ENCODE assay signal across 18 cellular contexts in genomic region chr6:107830060-107830459, GRCh38. TPM values are rescaled to one million over a fixed set of nuclear protein-coding genes. Genes with fewer than 3 reads are reported as not detected.
DNase-seq lines count a peak whose midpoint lies in the region; ATAC-seq and TF ChIP-seq lines count a peak whose summit lies in the region.
"Had no signal": no experiment of that assay in that cellular context is flagged by ENCODE, and none has a peak within 500 bp of the region (broad histone marks: within the 10 kb centered on the region; RNA-seq: fewer than 3 reads in every experiment).

No MANE protein-coding gene starts in this region.

- H3K27ac ChIP-seq in CD4-positive, alpha-beta memory T cell (ENCODE audit: low read depth, low read length): no peak overlapping the region
- H3K27ac ChIP-seq: HL-60 had no signal

- peaks cover 14 to 46% (median 32%) of the 10 kb centered on the region in 4 donors for H3K4me1 Mint-ChIP-seq in CD4-positive, alpha-beta memory T cell
- peaks cover 19% of the 10 kb centered on the region for H3K4me1 Mint-ChIP-seq in T-helper 17 cell
- H3K4me1 Mint-ChIP-seq in stimulated activated memory B cell treated with anti-CD40 and anti-IgM and Interleukin-4, amounts not matched to agents 10 μg/mL and 1 μg/mL and 100 μg/mL, for 72 hours: no peaks in the 10 kb centered on the region
- no peaks in the 10 kb centered on the region for H3K4me1 Mint-ChIP-seq in endothelial cell (ENCODE audit: unreplicated experiment)

- H3K9me3 ChIP-seq in CD4-positive, alpha-beta memory T cell (ENCODE audit: control insufficient read depth in 1 of 2, low read length in 2 of 2): no peaks in the 10 kb centered on the region
- H3K9me3 ChIP-seq in T-helper 17 cell (ENCODE audit: control insufficient read depth, low read length, poor library complexity, severe bottlenecking): no peaks in the 10 kb centered on the region
- H3K9me3 ChIP-seq: Caco-2 had no signal

- peaks cover 24% of the 10 kb centered on the region for H3K4me1 ChIP-seq in CD4-positive, alpha-beta memory T cell (ENCODE audit: insufficient read depth, low read length)
- H3K4me1 ChIP-seq: Caco-2 had no signal

- intact Hi-C loops in CD4-positive, alpha-beta memory T cell (cut with micrococcal nuclease): no loop called here

- no peaks in the 10 kb centered on the region for H3K27me3 Mint-ChIP-seq in CD4-positive, alpha-beta memory T cell
- H3K27me3 Mint-ChIP-seq in T-helper 17 cell (no peaks in the 10 kb centered on the region), endothelial cell (ENCODE audit: unreplicated experiment) (peaks cover 8% of the 10 kb centered on the region)
- no peaks in the 10 kb centered on the region for H3K27me3 Mint-ChIP-seq in stimulated activated memory B cell treated with anti-CD40 and anti-IgM and Interleukin-4, amounts not matched to agents 10 μg/mL and 1 μg/mL and 100 μg/mL, for 72 hours
- H3K27me3 Mint-ChIP-seq: CD8-positive, alpha-beta memory T cell had no signal

- DNase-seq in activated CD8-positive, alpha-beta memory T cell treated with anti-CD3 and anti-CD28 coated beads, Interleukin-2, amount 50 U/mL, for 48 hours: peak; percentile 34
- DNase-seq in activated CD8-positive, alpha-beta memory T cell treated with anti-CD3 and anti-CD28 coated beads for 24 hours: no peak
- no peak for DNase-seq in CD4-positive, alpha-beta memory T cell
- DNase-seq in T-helper 17 cell: no peak
- DNase-seq in endothelial cell (ENCODE audit: low spot score): no peak
- DNase-seq: ACHN; C1 segment of cervical spinal cord; Caco-2; CD8-positive, alpha-beta memory T cell; DMS53; GF-D8; HCEC 1CT; HFFc6 had no signal

- peak overlapping the region in 6 of 7 donors; percentile 15 to 72 (median 66) for H3K27ac Mint-ChIP-seq in CD4-positive, alpha-beta memory T cell
- H3K27ac Mint-ChIP-seq in T-helper 17 cell: peak overlapping the region; percentile 88
- peak overlapping the region; percentile 7 for H3K27ac Mint-ChIP-seq in stimulated activated memory B cell treated with anti-CD40 and anti-IgM and Interleukin-4, amounts not matched to agents 10 μg/mL and 1 μg/mL and 100 μg/mL, for 72 hours
- no peak overlapping the region for H3K27ac Mint-ChIP-seq in endothelial cell (ENCODE audit: unreplicated experiment)
- H3K27ac Mint-ChIP-seq: HFFc6 had no signal

- no peak for TF ChIP-seq CTCF in endothelial cell (IDR thresholded peaks at IDR 0.05; ENCODE audit: unreplicated experiment)

- no peaks in the 10 kb centered on the region for H3K9me3 Mint-ChIP-seq in CD4-positive, alpha-beta memory T cell
- H3K9me3 Mint-ChIP-seq in stimulated activated memory B cell treated with anti-CD40 and anti-IgM and Interleukin-4, amounts not matched to agents 10 μg/mL and 1 μg/mL and 100 μg/mL, for 72 hours: no peaks in the 10 kb centered on the region
- H3K9me3 Mint-ChIP-seq in endothelial cell (ENCODE audit: unreplicated experiment): no peaks in the 10 kb centered on the region
- H3K9me3 Mint-ChIP-seq: CD8-positive, alpha-beta memory T cell; HFFc6 had no signal

- H3K36me3 ChIP-seq in CD4-positive, alpha-beta memory T cell (ENCODE audit: insufficient read depth, low read length): no peaks in the 10 kb centered on the region

- H3K36me3 Mint-ChIP-seq in CD4-positive, alpha-beta memory T cell: no peaks in the 10 kb centered on the region
- H3K36me3 Mint-ChIP-seq in T-helper 17 cell (ENCODE audit: low read depth) (no peaks in the 10 kb centered on the region), endothelial cell (ENCODE audit: low read depth, unreplicated experiment) (no peaks in the 10 kb centered on the region)
- no peaks in the 10 kb centered on the region for H3K36me3 Mint-ChIP-seq in stimulated activated memory B cell treated with anti-CD40 and anti-IgM and Interleukin-4, amounts not matched to agents 10 μg/mL and 1 μg/mL and 100 μg/mL, for 72 hours
- H3K36me3 Mint-ChIP-seq: CD8-positive, alpha-beta memory T cell had no signal

- no peaks in the 10 kb centered on the region for H3K27me3 ChIP-seq in CD4-positive, alpha-beta memory T cell (ENCODE audit: insufficient read depth, low read length)

- no peak overlapping the region for H3K4me3 ChIP-seq in CD4-positive, alpha-beta memory T cell (ENCODE audit: low read length in 2 of 2)

- H3K4me3 Mint-ChIP-seq in CD4-positive, alpha-beta memory T cell: no peak overlapping the region
- H3K4me3 Mint-ChIP-seq in T-helper 17 cell (no peak overlapping the region), endothelial cell (ENCODE audit: unreplicated experiment) (no peak overlapping the region)
- H3K4me3 Mint-ChIP-seq in stimulated activated memory B cell treated with anti-CD40 and anti-IgM and Interleukin-4, amounts not matched to agents 10 μg/mL and 1 μg/mL and 100 μg/mL, for 72 hours: no peak overlapping the region
- H3K4me3 Mint-ChIP-seq: HFFc6 had no signal

- no peak for ATAC-seq in T-helper 17 cell
- ATAC-seq in stimulated activated memory B cell treated with anti-CD40 and anti-IgM and Interleukin-4, amounts not matched to agents 10 μg/mL and 1 μg/mL and 100 μg/mL, for 72 hours: no peak
- no peak for ATAC-seq in HG02678 (IDR thresholded peaks at IDR 0.05; ENCODE audit: unreplicated experiment)

- POLR2A ChIA-PET in CD4-positive, alpha-beta memory T cell (lab: Charles Lee; ENCODE audit: partially characterized antibody): interaction anchor here (0.6 to 8.4 kb wide), 2 partner anchors 9 to 122 kb away, joined by 4 to 85 read pairs; partner anchors contain the start of gene SCML4

- CTCF ChIA-PET in CD4-positive, alpha-beta memory T cell (lab: Charles Lee; ENCODE audit: partially characterized antibody): interaction anchor here (1.7 to 9.2 kb wide), 2 partner anchors 19 to 154 kb away, joined by 4 to 101 read pairs; no protein-coding TSS in a partner anchor

RNA-seq across cellular contexts. Expression of gene SCML4, which starts 5.9 kb away (rescaled TPM):
- total RNA-seq in CD4-positive, alpha-beta memory T cell: 10 to 100 TPM; 85.2 to 90.2 TPM
- polyA plus RNA-seq in CD4-positive, alpha-beta memory T cell: 100 to 1,000 TPM in 1 of 2 donors, 10 to 100 TPM in 1; 78.9 to 105 TPM
- 10 to 100 TPM; 49.6 to 58.3 TPM for total RNA-seq in T-helper 17 cell
- total RNA-seq in endothelial cell (ENCODE audit: unreplicated experiment): not detected
- total RNA-seq: A172, H4, HFFc6 had no signal

Comparison
In these comparisons a context has a peak if more than half of its experiments do, and no peak if none do; other contexts are left out.
1. RNA of gene SCML4, which starts 5.9 kb away (total RNA-seq): 85.2 to 90.2 TPM in CD4-positive, alpha-beta memory T cell and 49.6 to 58.3 TPM in T-helper 17 cell; not detected in endothelial cell (single experiment); every median in the first group is over 10 times any median in the second.